ENCODE assay signal across 10 cellular contexts in genomic region chr1:204465469-204466415, GRCh38. TPM values are rescaled to one million over a fixed set of nuclear protein-coding genes. Genes with fewer than 3 reads are reported as not detected.
A peak's percentile ranks its signal among the peaks of the same experiment; 100 is the strongest.
DNase-seq lines count a peak whose midpoint lies in the region; ATAC-seq, FAIRE-seq and TF ChIP-seq lines count a peak whose summit lies in the region.
"Had no signal": no experiment of that assay in that cellular context is flagged by ENCODE, and none has a peak within 500 bp of the region (broad histone marks: within the 10 kb centered on the region; RNA-seq: fewer than 3 reads in every experiment).

No MANE protein-coding gene starts in this region.

- H3K4me2 ChIP-seq in BLaER1 (peak overlapping the region; percentile 97), parathyroid adenoma (ENCODE audit: low read length) (no peak overlapping the region), smooth muscle cell (no peak overlapping the region)

- H3K36me3 ChIP-seq in BLaER1, result peaks cover 34% of the 10 kb centered on the region
- peaks cover 21 to 24% of the 10 kb centered on the region in 2 donors for H3K36me3 ChIP-seq in ascending aorta
- no peaks in the 10 kb centered on the region for H3K36me3 ChIP-seq in parathyroid adenoma (ENCODE audit: control insufficient read depth, insufficient read depth, low read length)
- H3K36me3 ChIP-seq in smooth muscle cell (ENCODE audit: low read depth), result no peaks in the 10 kb centered on the region

- no peaks in the 10 kb centered on the region for H3K79me2 ChIP-seq in parathyroid adenoma
- no peaks in the 10 kb centered on the region for H3K79me2 ChIP-seq in smooth muscle cell (ENCODE audit: low read depth)

- no peak overlapping the region for H2AFZ ChIP-seq in parathyroid adenoma
- no peak overlapping the region for H2AFZ ChIP-seq in smooth muscle cell (ENCODE audit: low read depth)

- H3K9ac ChIP-seq in BLaER1, result peak overlapping the region; percentile 72
- H3K9ac ChIP-seq in parathyroid adenoma, result no peak overlapping the region
- no peak overlapping the region for H3K9ac ChIP-seq in smooth muscle cell (ENCODE audit: low read depth)

- DNase-seq in GM19239 (ENCODE audit: insufficient read length, low spot score) (peak; percentile 72), ascending aorta (ENCODE audit: low spot score in 2 of 2) (peak in 1 of 2 donors; percentile 44), omental fat pad (ENCODE audit: low spot score) (no peak), activated gamma-delta T cell (lab: John Stamatoyannopoulos, UW) (no peak), smooth muscle cell (lab: John Stamatoyannopoulos, UW; ENCODE audit: unreplicated experiment) (no peak)
- DNase-seq: natural killer cell had no signal

- intact Hi-C loops in ascending aorta (cut with DNase I), result loop anchor here (1.0 to 2.0 kb wide), 2 partner anchors 19 to 29 kb away; partner anchors contain the start of gene PIK3C2B

- TF ChIP-seq CTCF in ascending aorta (IDR thresholded peaks at IDR 0.05) (no peak), parathyroid adenoma (IDR thresholded peaks at IDR 0.05) (no peak), omental fat pad (IDR thresholded peaks at IDR 0.05) (no peak), smooth muscle cell (IDR thresholded peaks at IDR 0.05; ENCODE audit: borderline replicate concordance, insufficient read depth, poor library complexity, severe bottlenecking) (no peak)

- ATAC-seq in HG03196 (IDR thresholded peaks at IDR 0.05; ENCODE audit: unreplicated experiment) (peak; percentile 65), omental fat pad (ENCODE audit: low FRiP score) (no peak)

- H3K4me3 ChIP-seq in BLaER1 (peak overlapping the region; percentile 29), ascending aorta (peak overlapping the region; percentile 18 to 50), parathyroid adenoma (ENCODE audit: low read depth, low read length) (no peak overlapping the region), smooth muscle cell (no peak overlapping the region)

- H3K9me3 ChIP-seq in BLaER1 (no peaks in the 10 kb centered on the region), ascending aorta (no peaks in the 10 kb centered on the region), parathyroid adenoma (ENCODE audit: control insufficient read depth, low read length) (no peaks in the 10 kb centered on the region), smooth muscle cell (replicated peaks; ENCODE audit: low read depth) (no peaks in the 10 kb centered on the region)

- H3K4me1 ChIP-seq in BLaER1 (peaks cover 94% of the 10 kb centered on the region), ascending aorta (peaks cover 43 to 68% of the 10 kb centered on the region in 2 donors), parathyroid adenoma (no peaks in the 10 kb centered on the region), smooth muscle cell (ENCODE audit: low read depth) (no peaks in the 10 kb centered on the region)

- H3F3A ChIP-seq in smooth muscle cell (ENCODE audit: low read depth), result no peaks in the 10 kb centered on the region

- H4K20me1 ChIP-seq in BLaER1, result peaks cover 57% of the 10 kb centered on the region
- no peaks in the 10 kb centered on the region for H4K20me1 ChIP-seq in smooth muscle cell (ENCODE audit: low read depth)

- no peaks in the 10 kb centered on the region for H3K27me3 ChIP-seq in BLaER1
- H3K27me3 ChIP-seq in ascending aorta, result no peaks in the 10 kb centered on the region
- H3K27me3 ChIP-seq in parathyroid adenoma (ENCODE audit: control insufficient read depth, insufficient read depth, low read length), result no peaks in the 10 kb centered on the region
- no peaks in the 10 kb centered on the region for H3K27me3 ChIP-seq in smooth muscle cell (ENCODE audit: low read depth)

- FAIRE-seq in GM19239 (lab: Jason Lieb, UNC), result peak; percentile 95
- FAIRE-seq: G401.6 had no signal

- WGBS in smooth muscle cell (ENCODE audit: low lambda C conversion rate), result 56% methylated on average over 19 of the region's 19 CpGs

- H3K27ac ChIP-seq in BLaER1 (peak overlapping the region; percentile 87), ascending aorta (peak overlapping the region; percentile 95 to 97), parathyroid adenoma (peak overlapping the region; percentile 36), smooth muscle cell (ENCODE audit: low read depth) (no peak overlapping the region)

RNA-seq across cellular contexts. Expression of gene PIK3C2B, which starts 28.9 kb away (rescaled TPM):
- 129 TPM for total RNA-seq in ascending aorta
- 10 to 100 TPM; 17.2 to 42.4 (median 31.6) TPM for total RNA-seq in omental fat pad
- total RNA-seq in smooth muscle cell, result 9.5 and 11.5 TPM in 2 replicates
- polyA plus RNA-seq in smooth muscle cell, result 3.0 and 5.0 TPM in 2 replicates

RNA-seq across cellular contexts. Expression of gene MDM4, which starts 50.5 kb away (rescaled TPM):
- total RNA-seq in ascending aorta (9.9 TPM), omental fat pad (10 to 100 TPM; 56.9 to 96.3 (median 71.5) TPM), smooth muscle cell (21.3 and 31.7 TPM in 2 replicates)
- 6.1 and 10.8 TPM in 2 replicates for polyA plus RNA-seq in smooth muscle cell

RNA-seq across cellular contexts. Expression of gene PPP1R15B, which starts 54.1 kb away (rescaled TPM):
- 36.1 TPM for total RNA-seq in ascending aorta
- total RNA-seq in omental fat pad, result 100 to 1,000 TPM in 2 of 4 donors, 10 to 100 TPM in 2; 62.3 to 238 (median 124) TPM
- 68.1 and 74.8 TPM in 2 replicates for total RNA-seq in smooth muscle cell
- polyA plus RNA-seq in smooth muscle cell, result 24.1 and 25.0 TPM in 2 replicates

Comparison
In these comparisons a context has a peak if more than half of its experiments do, and no peak if none do; other contexts are left out.
1. H3K4me3 ChIP-seq: peak in BLaER1 (single experiment) and ascending aorta (2 of 2); none in parathyroid adenoma (single experiment) and smooth muscle cell (single experiment).